Comparison of ENCODE assay signal across 14 cellular contexts in genomic region chr5:2003206-2003605, GRCh38.
DNase-seq lines count a peak whose midpoint lies in the region; ATAC-seq and TF ChIP-seq lines count a peak whose summit lies in the region.
"Had no signal": no experiment of that assay in that cellular context is flagged by ENCODE, and none has a peak within 500 bp of the region (broad histone marks: within the 10 kb centered on the region; RNA-seq: fewer than 3 reads in every experiment).

No MANE protein-coding gene starts in this region.

- intact Hi-C loops in cardiac septum (cut with DNase I) (no loop called here), left ventricle myocardium inferior (cut with micrococcal nuclease) (no loop called here)

- peaks cover 4% of the 10 kb centered on the region for H3K27me3 Mint-ChIP-seq in neural progenitor cell (ENCODE audit: insufficient read depth, low read depth)

- H3K27me3 ChIP-seq in left ventricle myocardium inferior (ENCODE audit: low read depth) (peaks cover 22% of the 10 kb centered on the region), neural progenitor cell (peaks cover 11% of the 10 kb centered on the region), foreskin keratinocyte (peaks cover 9% of the 10 kb centered on the region)

- H3K4me2 ChIP-seq in neural progenitor cell, result no peak overlapping the region

- H3K27ac ChIP-seq in left ventricle myocardium inferior (replicated peaks) (no peak overlapping the region), neural progenitor cell (no peak overlapping the region), foreskin keratinocyte (no peak overlapping the region)
- H3K27ac ChIP-seq: GM23248 had no signal

- H3K4me3 Mint-ChIP-seq in neural progenitor cell, result no peak overlapping the region
- H3K4me3 Mint-ChIP-seq: B cell; CD4-positive, alpha-beta T cell had no signal

- H3F3A ChIP-seq in neural progenitor cell (ENCODE audit: low read depth), result no peaks in the 10 kb centered on the region

- no peak overlapping the region for H3K9ac ChIP-seq in neural progenitor cell
- H3K9ac ChIP-seq: GM23248 had no signal

- H3K4me1 ChIP-seq in left ventricle myocardium inferior, result peaks cover 9% of the 10 kb centered on the region
- no peaks in the 10 kb centered on the region for H3K4me1 ChIP-seq in neural progenitor cell
- peaks cover 2% of the 10 kb centered on the region for H3K4me1 ChIP-seq in foreskin keratinocyte

- H3K4me3 ChIP-seq in left ventricle myocardium inferior, result no peak overlapping the region
- H3K4me3 ChIP-seq in neural progenitor cell, result no peak overlapping the region
- H3K4me3 ChIP-seq: GM23248 had no signal

- peak; percentile 44 for DNase-seq in cardiac septum (ENCODE audit: low spot score)
- DNase-seq in left ventricle myocardium inferior, result no peak
- no peak for DNase-seq in neural progenitor cell (ENCODE audit: low spot score)
- DNase-seq in ureter (ENCODE audit: low spot score), result peak; percentile 25
- DNase-seq in NCI-H1436 treated with DMSO at 0.1 percent for 48 hours (lab: John Stamatoyannopoulos, UW), result no peak
- DNase-seq in NCI-H748 (lab: John Stamatoyannopoulos, UW; ENCODE audit: unreplicated experiment), result no peak
- no peak for DNase-seq in foreskin keratinocyte
- DNase-seq: 8988T; C1 segment of cervical spinal cord; Calu3; CD4-positive, alpha-beta T cell; DMS 273 treated with DMSO at 0.1 percent for 48 hours; GM23248 had no signal

- H4K20me1 ChIP-seq in neural progenitor cell (ENCODE audit: low read depth), result no peaks in the 10 kb centered on the region

- no peaks in the 10 kb centered on the region for H3K36me3 Mint-ChIP-seq in neural progenitor cell

- H3K4me1 Mint-ChIP-seq in neural progenitor cell, result peaks cover 2% of the 10 kb centered on the region
- H3K4me1 Mint-ChIP-seq: B cell had no signal

- H2AFZ ChIP-seq in neural progenitor cell (replicated peaks), result no peak overlapping the region
- H2AFZ ChIP-seq: GM23248 had no signal

- H3K9me3 Mint-ChIP-seq in neural progenitor cell, result peaks cover 8% of the 10 kb centered on the region

- H3K79me2 ChIP-seq in neural progenitor cell (ENCODE audit: low read depth), result no peaks in the 10 kb centered on the region

- H3K27ac Mint-ChIP-seq in neural progenitor cell, result peak overlapping the region; percentile 36
- H3K27ac Mint-ChIP-seq: B cell; CD4-positive, alpha-beta T cell had no signal

- H3K9me3 ChIP-seq in left ventricle myocardium inferior (replicated peaks) (no peaks in the 10 kb centered on the region), neural progenitor cell (ENCODE audit: low read depth) (no peaks in the 10 kb centered on the region)

- TF ChIP-seq CTCF in left ventricle myocardium inferior (IDR thresholded peaks at IDR 0.05; ENCODE audit: borderline replicate concordance) (no peak), neural progenitor cell (IDR thresholded peaks at IDR 0.05) (no peak), foreskin keratinocyte (conservative IDR thresholded peaks at IDR 0.05) (no peak)

- no peaks in the 10 kb centered on the region for H3K36me3 ChIP-seq in left ventricle myocardium inferior
- no peaks in the 10 kb centered on the region for H3K36me3 ChIP-seq in neural progenitor cell

- no peak for ATAC-seq in foreskin keratinocyte

Comparison
In these comparisons a context has a peak if more than half of its experiments do, and no peak if none do; other contexts are left out.
1. DNase-seq: peak in cardiac septum (single experiment) and ureter (single experiment); none in left ventricle myocardium inferior (single experiment), neural progenitor cell (single experiment), NCI-H1436 treated with DMSO at 0.1 percent for 48 hours (single experiment), NCI-H748 (single experiment) and foreskin keratinocyte (0 of 2).